In genomic region chr2:86105252-86105968, GRCh38 we compare ENCODE assay signal across 1 cellular context.
TF ChIP-seq lines count a peak whose summit lies in the region.

TSS of gene POLR1A (minus strand) at chr2:86105886. CDS start at chr2:86105776, 110 bp downstream.

TF ChIP-seq in HepG2, 621 proteins besides CTCF, POLR2A, EP300 and RAD21 (continued from another document and continues in another):
- TF ChIP-seq ZBTB14 (CRISPR knock-in tag; IDR thresholded peaks at IDR 0.05) (no peak), ZNF704 (CRISPR knock-in tag; IDR thresholded peaks at IDR 0.05; ENCODE audit: borderline replicate concordance) (no peak; the same call in 1 of the 2 replicates), ONECUT2 (CRISPR knock-in tag; IDR thresholded peaks at IDR 0.05) (no peak), DMTF1 (CRISPR knock-in tag; IDR thresholded peaks at IDR 0.05) (no peak), ATF4 (CRISPR knock-in tag; IDR thresholded peaks at IDR 0.05) (no peak), NFIB (CRISPR knock-in tag; IDR thresholded peaks at IDR 0.05; ENCODE audit: borderline replicate concordance) (no peak), RORA (CRISPR knock-in tag; IDR thresholded peaks at IDR 0.05) (no peak), RBM22 (optimal IDR thresholded peaks at IDR 0.05; ENCODE audit: low read length) (peak; percentile 7), ZNF549 (CRISPR knock-in tag; IDR thresholded peaks at IDR 0.05) (no peak), RBAK (CRISPR knock-in tag; IDR thresholded peaks at IDR 0.05) (no peak), ZNF121 (CRISPR knock-in tag; IDR thresholded peaks at IDR 0.05) (no peak), ZBTB37 (CRISPR knock-in tag; IDR thresholded peaks at IDR 0.05) (no peak), HIVEP1 (CRISPR knock-in tag; IDR thresholded peaks at IDR 0.05) (0 out of 2 replicates have a peak, but pooled peaks have one; percentile 1), HMGXB4 (CRISPR knock-in tag; IDR thresholded peaks at IDR 0.05; ENCODE audit: borderline replicate concordance in 1 of 2, low read depth in 1 of 2) (peak in 1 of 2 experiments; percentile 15; a peak in 2 of 4 replicates), ZNF550 (CRISPR knock-in tag; IDR thresholded peaks at IDR 0.05; ENCODE audit: borderline replicate concordance) (no peak), ZNF512B (CRISPR knock-in tag; IDR thresholded peaks at IDR 0.05; ENCODE audit: borderline replicate concordance) (no peak), GATA4 (IDR thresholded peaks at IDR 0.05; ENCODE audit: borderline replicate concordance, low read depth) (no peak), ZNF136 (CRISPR knock-in tag; IDR thresholded peaks at IDR 0.05; ENCODE audit: low read depth) (0 out of 2 replicates have a peak, but pooled peaks have one; percentile 73), MXI1 (IDR thresholded peaks at IDR 0.05; ENCODE audit: borderline replicate concordance, low read depth, low read length) (peak; percentile 90; the same call in 1 of the 3 replicates), KDM5A (IDR thresholded peaks at IDR 0.05; ENCODE audit: borderline replicate concordance, low read length) (peak; percentile 87; the same call in 1 of the 2 replicates), ZNF251 (CRISPR knock-in tag; IDR thresholded peaks at IDR 0.05) (no peak), ZNF781 (CRISPR knock-in tag; IDR thresholded peaks at IDR 0.05; ENCODE audit: borderline replicate concordance, not compliant biosample characterization) (no peak), ZNF740 (CRISPR knock-in tag; IDR thresholded peaks at IDR 0.05) (no peak), GLI4 (CRISPR knock-in tag; IDR thresholded peaks at IDR 0.05; ENCODE audit: borderline replicate concordance) (no peak; the same call in 1 of the 2 replicates), PHF8 (CRISPR knock-in tag; IDR thresholded peaks at IDR 0.05) (peak; percentile 92), ZNF570 (CRISPR knock-in tag; IDR thresholded peaks at IDR 0.05; ENCODE audit: borderline replicate concordance) (no peak), ZNF383 (CRISPR knock-in tag; IDR thresholded peaks at IDR 0.05; ENCODE audit: borderline replicate concordance) (no peak), BCLAF1 (IDR thresholded peaks at IDR 0.05) (no peak), JUND (CRISPR knock-in tag; IDR thresholded peaks at IDR 0.05) (no peak), RERE (CRISPR knock-in tag; IDR thresholded peaks at IDR 0.05; ENCODE audit: low read depth) (no peak), ZSCAN31 (CRISPR knock-in tag; IDR thresholded peaks at IDR 0.05; ENCODE audit: low read depth) (no peak), ZNF775 (CRISPR knock-in tag; IDR thresholded peaks at IDR 0.05; ENCODE audit: borderline replicate concordance) (no peak), DMAP1 (CRISPR knock-in tag; IDR thresholded peaks at IDR 0.05) (peak; percentile 82), ZNF784 (CRISPR knock-in tag; IDR thresholded peaks at IDR 0.05; ENCODE audit: borderline replicate concordance) (no peak), ZNF879 (CRISPR knock-in tag; IDR thresholded peaks at IDR 0.05) (no peak), SYNCRIP (IDR thresholded peaks at IDR 0.05; ENCODE audit: insufficient read depth, low read depth, low read length) (no peak)
